In genomic region chr2:199861116-199861774, GRCh38 we compare ENCODE assay signal across 8 cellular contexts. TPM values are rescaled to one million over a fixed set of nuclear protein-coding genes. Genes with fewer than 3 reads are reported as not detected.
A peak's percentile ranks its signal among the peaks of the same experiment; 100 is the strongest.
DNase-seq lines count a peak whose midpoint lies in the region; ATAC-seq and TF ChIP-seq lines count a peak whose summit lies in the region.

No MANE protein-coding gene starts in this region.

- H3K4me3 ChIP-seq in LNCaP clone FGC (ENCODE audit: low read depth, low read length), result no peak overlapping the region

- POLR2A ChIA-PET in WTC11 (lab: Charles Lee), result no interaction called here

- CTCF ChIA-PET in WTC11 (lab: Charles Lee), result interaction anchor here (0.6 to 1.4 kb wide), 3 partner anchors 8 to 156 kb away, joined by 3 to 6 read pairs (median 4); no protein-coding TSS in a partner anchor

- peak; percentile 53 for DNase-seq in DMS114 treated with DMSO at 0.1 percent for 48 hours (lab: John Stamatoyannopoulos, UW; ENCODE audit: unreplicated experiment)
- DNase-seq in LNCaP clone FGC (ENCODE audit: low read depth), result no peak
- no peak for DNase-seq in WTC11 (ENCODE audit: low spot score)
- DNase-seq in left kidney (ENCODE audit: low read depth, low spot score), result peak; percentile 31
- DNase-seq in activated naive CD4-positive, alpha-beta T cell treated with anti-CD3 and anti-CD28 coated beads, Interleukin-2, amount 50 U/mL, for 72 hours (ENCODE audit: low spot score in 2 of 2), result no peak
- DNase-seq in Right ventricle myocardium inferior (ENCODE audit: missing footprints), result no peak
- no peak for DNase-seq in stimulated activated CD4-positive, alpha-beta T cell treated with anti-CD3 and anti-CD28 coated beads, Interleukin-4, amount 100 ng/mL, for 24 hours

- peaks cover 12% of the 10 kb centered on the region for H3K4me1 Mint-ChIP-seq in WTC11

- H3K9me3 Mint-ChIP-seq in WTC11, result no peaks in the 10 kb centered on the region
- no peaks in the 10 kb centered on the region for H3K9me3 Mint-ChIP-seq in activated naive CD4-positive, alpha-beta T cell treated with anti-CD3 and anti-CD28 coated beads, Interleukin-2, amount 50 U/mL, for 72 hours

- no peak for ATAC-seq in WTC11
- ATAC-seq in activated naive CD4-positive, alpha-beta T cell treated with anti-CD3 and anti-CD28 coated beads, Interleukin-2, amount 50 U/mL, for 72 hours, result no peak
- no peak for ATAC-seq in Right ventricle myocardium inferior
- no peak for ATAC-seq in HG02938 (IDR thresholded peaks at IDR 0.05; ENCODE audit: unreplicated experiment)

- H3K27ac Mint-ChIP-seq in WTC11, result no peak overlapping the region
- no peak overlapping the region for H3K27ac Mint-ChIP-seq in activated naive CD4-positive, alpha-beta T cell treated with anti-CD3 and anti-CD28 coated beads, Interleukin-2, amount 50 U/mL, for 72 hours

- no peaks in the 10 kb centered on the region for H3K36me3 Mint-ChIP-seq in WTC11
- no peaks in the 10 kb centered on the region for H3K36me3 Mint-ChIP-seq in activated naive CD4-positive, alpha-beta T cell treated with anti-CD3 and anti-CD28 coated beads, Interleukin-2, amount 50 U/mL, for 72 hours

- TF ChIP-seq CTCF in LNCaP clone FGC (IDR thresholded peaks at IDR 0.05; ENCODE audit: control insufficient read depth, extremely low read depth, insufficient read depth) (peak; percentile 39; the same call in 1 of the 2 replicates), WTC11 (IDR thresholded peaks at IDR 0.05) (peak; percentile 46; the same call in 1 of the 2 replicates)

- H3K4me3 Mint-ChIP-seq in WTC11, result no peak overlapping the region

- no peaks in the 10 kb centered on the region; the same call in 1 of the 2 replicates for H3K27me3 Mint-ChIP-seq in WTC11 (ENCODE audit: low read depth)

- intact Hi-C loops in Right ventricle myocardium inferior (cut with DNase I), result no loop called here

TF ChIP-seq in WTC11, 78 proteins besides CTCF, POLR2A, EP300 and RAD21:
- TF ChIP-seq MAX (CRISPR knock-in tag; IDR thresholded peaks at IDR 0.05) (no peak), AR (CRISPR knock-in tag; IDR thresholded peaks at IDR 0.05) (no peak), NFYB (CRISPR knock-in tag; conservative IDR thresholded peaks at IDR 0.05; ENCODE audit: low read depth) (no peak), ZNF281 (CRISPR knock-in tag; IDR thresholded peaks at IDR 0.05) (no peak), GRHL2 (CRISPR knock-in tag; IDR thresholded peaks at IDR 0.05; ENCODE audit: insufficient replicate concordance, severe bottlenecking) (no peak), ZNF532 (CRISPR knock-in tag; IDR thresholded peaks at IDR 0.05; ENCODE audit: borderline replicate concordance) (no peak)

RNA-seq across cellular contexts. Expression of gene FTCDNL1, which starts 10.3 kb away (rescaled TPM):
- total RNA-seq in WTC11 (2021) (0.85 to 2.1 TPM (median 1.8 TPM) in 3 replicates), Right ventricle myocardium inferior (3.0 TPM)
- 1 to 10 TPM in 1 of 2 donors, under 1 TPM in 1; 0.55 to 3.9 TPM for total RNA-seq in activated naive CD4-positive, alpha-beta T cell treated with anti-CD3 and anti-CD28 coated beads, Interleukin-2, amount 50 U/mL, for 72 hours

RNA-seq across cellular contexts. Expression of gene C2orf69, which starts 49.8 kb away (rescaled TPM):
- 25.8 to 29.9 TPM (median 26.5 TPM) in 3 replicates for total RNA-seq in WTC11 (2021)
- total RNA-seq in activated naive CD4-positive, alpha-beta T cell treated with anti-CD3 and anti-CD28 coated beads, Interleukin-2, amount 50 U/mL, for 72 hours, result 10 to 100 TPM; 14.2 to 25.0 TPM
- total RNA-seq in Right ventricle myocardium inferior, result 8.0 TPM

Comparison
In these comparisons a context has a peak if more than half of its experiments do, and no peak if none do; other contexts are left out.
1. DNase-seq: peak in DMS114 treated with DMSO at 0.1 percent for 48 hours (single experiment) and left kidney (single experiment); none in LNCaP clone FGC (single experiment), WTC11 (single experiment), activated naive CD4-positive, alpha-beta T cell treated with anti-CD3 and anti-CD28 coated beads, Interleukin-2, amount 50 U/mL, for 72 hours (0 of 2), Right ventricle myocardium inferior (single experiment) and stimulated activated CD4-positive, alpha-beta T cell treated with anti-CD3 and anti-CD28 coated beads, Interleukin-4, amount 100 ng/mL, for 24 hours (single experiment).